ENCODE assay signal across 10 cellular contexts in genomic region chr9:36665921-36666429, GRCh38.
A peak's percentile ranks its signal among the peaks of the same experiment; 100 is the strongest.
DNase-seq lines count a peak whose midpoint lies in the region; ATAC-seq and TF ChIP-seq lines count a peak whose summit lies in the region.
"Had no signal": no experiment of that assay in that cellular context is flagged by ENCODE, and none has a peak within 500 bp of the region (broad histone marks: within the 10 kb centered on the region; RNA-seq: fewer than 3 reads in every experiment).

No MANE protein-coding gene starts in this region.

- no peak for TF ChIP-seq POLR2A in sigmoid colon (IDR thresholded peaks at IDR 0.05)

- no peaks in the 10 kb centered on the region for H3K9me3 ChIP-seq in adipocyte (ENCODE audit: control insufficient read depth, low read length)
- no peaks in the 10 kb centered on the region for H3K9me3 ChIP-seq in sigmoid colon
- no peaks in the 10 kb centered on the region for H3K9me3 ChIP-seq in mucosa of descending colon

- TF ChIP-seq EP300 in sigmoid colon (IDR thresholded peaks at IDR 0.05) = no peak

- no peak overlapping the region for H3K27ac ChIP-seq in sigmoid colon
- H3K27ac ChIP-seq: VCaP had no signal

- H3K4me1 ChIP-seq in adipocyte (ENCODE audit: control insufficient read depth, insufficient read depth, low read length) = no peaks in the 10 kb centered on the region
- H3K4me1 ChIP-seq in sigmoid colon = no peaks in the 10 kb centered on the region
- H3K4me1 ChIP-seq in mucosa of descending colon (ENCODE audit: low read depth) = no peaks in the 10 kb centered on the region

- ATAC-seq in GM19351 (IDR thresholded peaks at IDR 0.05; ENCODE audit: unreplicated experiment) = peak; percentile 90
- ATAC-seq in HG03432 (IDR thresholded peaks at IDR 0.05; ENCODE audit: unreplicated experiment) = peak; percentile 66
- ATAC-seq in HG03025 (IDR thresholded peaks at IDR 0.05; ENCODE audit: low FRiP score, unreplicated experiment) = no peak
- ATAC-seq in mucosa of descending colon = no peak

- DNase-seq in AML-193 (lab: John Stamatoyannopoulos, UW) (peak; percentile 10 to 16), adipocyte (ENCODE audit: low read depth) (peak; percentile 4), sigmoid colon (no peak), mucosa of descending colon (no peak), NCI-H510A treated with DMSO at 0.1 percent for 48 hours (lab: John Stamatoyannopoulos, UW) (no peak)
- DNase-seq: DMS 273 treated with DMSO at 0.1 percent for 48 hours had no signal

- intact Hi-C loops in sigmoid colon (cut with DNase I) (no loop called here), mucosa of descending colon (cut with DNase I, micrococcal nuclease) (no loop called here)

- H3K27me3 ChIP-seq in adipocyte (replicated peaks; ENCODE audit: control insufficient read depth, insufficient read depth, low read length) (no peaks in the 10 kb centered on the region), sigmoid colon (no peaks in the 10 kb centered on the region)

- TF ChIP-seq CTCF in sigmoid colon (IDR thresholded peaks at IDR 0.05) = no peak
- no peak for TF ChIP-seq CTCF in mucosa of descending colon (IDR thresholded peaks at IDR 0.05)

- H3K4me3 ChIP-seq in adipocyte (ENCODE audit: low read length) = no peak overlapping the region
- H3K4me3 ChIP-seq in sigmoid colon = no peak overlapping the region
- H3K4me3 ChIP-seq in mucosa of descending colon = no peak overlapping the region

- WGBS in sigmoid colon, 2 donors = 88 to 97% methylated on average over 3 of the region's 3 CpGs

- no peak overlapping the region for H3K9ac ChIP-seq in adipocyte (ENCODE audit: low read length)

- H3K36me3 ChIP-seq in adipocyte (ENCODE audit: control insufficient read depth, insufficient read depth, low read length, severe bottlenecking) (no peaks in the 10 kb centered on the region), sigmoid colon (no peaks in the 10 kb centered on the region), mucosa of descending colon (ENCODE audit: low read depth) (no peaks in the 10 kb centered on the region)

Comparison
In these comparisons a context has a peak if more than half of its experiments do, and no peak if none do; other contexts are left out.
1. DNase-seq: peak in AML-193 (2 of 2) and adipocyte (single experiment); none in sigmoid colon (single experiment), mucosa of descending colon (0 of 3) and NCI-H510A treated with DMSO at 0.1 percent for 48 hours (single experiment).
2. ATAC-seq: peak in GM19351 (single experiment) and HG03432 (single experiment); none in HG03025 (single experiment) and mucosa of descending colon (single experiment).